In the genomic region with DNA sequence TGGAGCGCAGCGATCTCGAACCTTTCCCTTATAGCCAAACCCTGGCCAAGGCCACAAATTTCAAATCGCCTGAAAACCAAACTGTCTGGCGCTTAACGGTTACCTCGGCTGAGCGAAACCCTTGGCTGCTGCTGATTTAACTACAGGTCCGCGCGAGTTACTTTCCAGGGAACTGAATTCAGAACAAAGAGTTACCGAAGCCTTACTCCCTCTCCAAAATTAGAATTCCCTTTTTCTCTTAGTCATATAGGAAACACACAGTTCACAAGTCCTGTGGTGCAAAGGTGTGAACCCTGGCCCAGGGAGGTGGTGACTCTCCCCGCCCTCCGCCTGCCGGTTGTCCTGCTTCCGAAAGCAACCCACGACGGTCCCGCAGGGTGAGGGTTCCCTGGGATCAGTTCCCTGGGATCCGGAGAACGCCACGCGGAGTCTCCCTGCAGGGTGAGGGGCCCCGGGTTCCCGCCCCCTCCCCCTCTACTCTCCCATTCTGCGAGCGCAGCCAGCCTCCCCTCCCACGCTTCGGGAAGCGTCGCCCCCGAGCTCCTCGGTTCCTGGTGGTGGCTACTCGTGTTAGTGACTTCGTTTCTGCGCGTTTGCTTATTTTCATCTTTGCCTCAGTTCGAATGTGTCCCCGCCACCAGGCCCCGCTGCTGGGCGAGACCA, we compare ENCODE assay signal across 8 cellular contexts. TPM values are rescaled to one million over a fixed set of nuclear protein-coding genes. Genes with fewer than 3 reads are reported as not detected.
DNase-seq lines count a peak whose midpoint lies in the region; ATAC-seq, FAIRE-seq and TF ChIP-seq lines count a peak whose summit lies in the region.

No MANE protein-coding gene starts in this region.

- peak overlapping the region; percentile 64 for H3K4me3 Mint-ChIP-seq in activated CD4-positive, alpha-beta memory T cell treated with anti-CD3 and anti-CD28 coated beads for 36 hours
- peak overlapping the region; percentile 73 for H3K4me3 Mint-ChIP-seq in progenitor cell of endocrine pancreas (ENCODE audit: low read depth)

- peaks cover 14% of the 10 kb centered on the region for H3K4me1 ChIP-seq in BE2C
- H3K4me1 ChIP-seq in foreskin keratinocyte, result no peaks in the 10 kb centered on the region

- ATAC-seq in GM18867 (IDR thresholded peaks at IDR 0.05; ENCODE audit: unreplicated experiment), result peak; percentile 40
- peak; percentile 35 for ATAC-seq in foreskin keratinocyte
- ATAC-seq in GM21786 (IDR thresholded peaks at IDR 0.05; ENCODE audit: unreplicated experiment), result no peak

- peak overlapping the region; percentile 78 for H3K4me3 ChIP-seq in BE2C (ENCODE audit: low read depth, low read length)

- POLR2A ChIA-PET in activated CD4-positive, alpha-beta memory T cell treated with anti-CD3 and anti-CD28 coated beads for 36 hours (lab: Charles Lee), result no interaction called here

- H3K27me3 ChIP-seq in BE2C (no peaks in the 10 kb centered on the region), foreskin keratinocyte (peaks cover 70% of the 10 kb centered on the region)

- DNase-seq in BE2C, result peak; percentile 18
- DNase-seq in activated CD4-positive, alpha-beta memory T cell treated with anti-CD3 and anti-CD28 coated beads for 36 hours, result peak; percentile 31
- peak in 1 of 2 donors; percentile 18 for DNase-seq in foreskin keratinocyte
- no peak for DNase-seq in progenitor cell of endocrine pancreas (ENCODE audit: low spot score, unreplicated experiment)
- DNase-seq in substantia nigra (lab: John Stamatoyannopoulos, UW), result no peak
- no peak for DNase-seq in HTR-8/SVneo (ENCODE audit: insufficient read length, low spot score)

- H3K36me3 Mint-ChIP-seq in activated CD4-positive, alpha-beta memory T cell treated with anti-CD3 and anti-CD28 coated beads for 36 hours, result peaks cover 3% of the 10 kb centered on the region
- H3K36me3 Mint-ChIP-seq in progenitor cell of endocrine pancreas (ENCODE audit: insufficient read depth), result peaks cover 3% of the 10 kb centered on the region

- H3K36me3 ChIP-seq in BE2C, result peaks cover 3% of the 10 kb centered on the region; the same call in 1 of the 2 replicates

- TF ChIP-seq CTCF in BE2C (IDR thresholded peaks at IDR 0.05; ENCODE audit: low read depth, low read length) (no peak), foreskin keratinocyte (conservative IDR thresholded peaks at IDR 0.05) (no peak), progenitor cell of endocrine pancreas (IDR thresholded peaks at IDR 0.05; ENCODE audit: unreplicated experiment) (no peak)

- H3K27me3 Mint-ChIP-seq in activated CD4-positive, alpha-beta memory T cell treated with anti-CD3 and anti-CD28 coated beads for 36 hours, result peaks cover 46% of the 10 kb centered on the region
- peaks cover 61% of the 10 kb centered on the region for H3K27me3 Mint-ChIP-seq in progenitor cell of endocrine pancreas

- intact Hi-C loops in activated CD4-positive, alpha-beta memory T cell treated with anti-CD3 and anti-CD28 coated beads for 36 hours (cut with micrococcal nuclease), result loop anchor here (2.0 to 10.0 kb wide), 3 partner anchors 98 to 316 kb away; partner anchors contain the start of gene PEX7

- no peaks in the 10 kb centered on the region; the same call in 1 of the 2 replicates for H3K9me3 ChIP-seq in BE2C

- peaks cover 23% of the 10 kb centered on the region for H3K4me1 Mint-ChIP-seq in activated CD4-positive, alpha-beta memory T cell treated with anti-CD3 and anti-CD28 coated beads for 36 hours (ENCODE audit: low read depth)
- H3K4me1 Mint-ChIP-seq in progenitor cell of endocrine pancreas (ENCODE audit: low read depth), result peaks cover 7% of the 10 kb centered on the region

- H3K27ac ChIP-seq in foreskin keratinocyte (no peak overlapping the region), substantia nigra (ENCODE audit: low read depth, low read length, poor library complexity, severe bottlenecking) (no peak overlapping the region)

- H3K27ac Mint-ChIP-seq in activated CD4-positive, alpha-beta memory T cell treated with anti-CD3 and anti-CD28 coated beads for 36 hours, result no peak overlapping the region
- no peak overlapping the region for H3K27ac Mint-ChIP-seq in progenitor cell of endocrine pancreas

- no peak for FAIRE-seq in HTR-8/SVneo (lab: Jason Lieb, UNC)

- CTCF ChIA-PET in activated CD4-positive, alpha-beta memory T cell treated with anti-CD3 and anti-CD28 coated beads for 36 hours (lab: Charles Lee), result no interaction called here

- H3K9me3 Mint-ChIP-seq in activated CD4-positive, alpha-beta memory T cell treated with anti-CD3 and anti-CD28 coated beads for 36 hours, result no peaks in the 10 kb centered on the region
- no peaks in the 10 kb centered on the region for H3K9me3 Mint-ChIP-seq in progenitor cell of endocrine pancreas (ENCODE audit: low read depth)

RNA-seq across cellular contexts. Expression of gene SLC35D3, which starts 1.1 kb away (rescaled TPM):
- polyA plus RNA-seq in BE2C (2012; ENCODE audit: insufficient read depth, insufficient read length, low read depth), result 1.5 TPM
- not detected for total RNA-seq in activated CD4-positive, alpha-beta memory T cell treated with anti-CD3 and anti-CD28 coated beads for 36 hours
- total RNA-seq in foreskin keratinocyte, result not detected in 2 replicates
- polyA plus RNA-seq in foreskin keratinocyte, result not detected in 2 replicates
- total RNA-seq in progenitor cell of endocrine pancreas, result 0.13 TPM in 1 of 2 replicates, not detected in the other

Comparison
In these comparisons a context has a peak if more than half of its experiments do, and no peak if none do; other contexts are left out.
1. DNase-seq: peak in BE2C (single experiment) and activated CD4-positive, alpha-beta memory T cell treated with anti-CD3 and anti-CD28 coated beads for 36 hours (single experiment); none in progenitor cell of endocrine pancreas (single experiment), substantia nigra (0 of 49) and HTR-8/SVneo (single experiment).